In genomic region chr22:41683052-41683451, GRCh38 we compare ENCODE assay signal across 8 cellular contexts. TPM values are rescaled to one million over a fixed set of nuclear protein-coding genes. Genes with fewer than 3 reads are reported as not detected.
A peak's percentile ranks its signal among the peaks of the same experiment; 100 is the strongest.
DNase-seq lines count a peak whose midpoint lies in the region; ATAC-seq and TF ChIP-seq lines count a peak whose summit lies in the region.

No MANE protein-coding gene starts in this region.

- H3K9ac ChIP-seq in mucosa of rectum (ENCODE audit: low read depth in 1 of 2, low read length in 2 of 2) = peak overlapping the region in 1 of 2 donors; percentile 85

- DNase-seq in heart right ventricle = no peak
- no peak for DNase-seq in left ventricle myocardium superior
- no peak for DNase-seq in brain microvascular endothelial cell

- no peak for ATAC-seq in heart right ventricle
- ATAC-seq in left ventricle myocardium superior = no peak
- no peak for ATAC-seq in HG02970 (IDR thresholded peaks at IDR 0.05; ENCODE audit: low FRiP score, unreplicated experiment)
- no peak for ATAC-seq in GM19023 (IDR thresholded peaks at IDR 0.05; ENCODE audit: unreplicated experiment)
- no peak for ATAC-seq in GM18873 (IDR thresholded peaks at IDR 0.05; ENCODE audit: low FRiP score, unreplicated experiment)
- no peak for ATAC-seq in HG02840 (IDR thresholded peaks at IDR 0.05; ENCODE audit: low FRiP score, unreplicated experiment)

- H3K4me3 ChIP-seq in heart right ventricle (peak overlapping the region in 8 of 10 donors; percentile 37 to 74 (median 68)), brain microvascular endothelial cell (ENCODE audit: low read depth, low read length) (no peak overlapping the region), mucosa of rectum (ENCODE audit: low read length in 2 of 2) (peak overlapping the region; percentile 90 to 92)

- in situ Hi-C loops in brain microvascular endothelial cell (cut with HindIII; ENCODE audit: low pct_ligation_motif_present, low sequenced_read_pairs) = no loop called here

- H3K9me3 ChIP-seq in heart right ventricle = no peaks in the 10 kb centered on the region
- no peaks in the 10 kb centered on the region for H3K9me3 ChIP-seq in mucosa of rectum (ENCODE audit: control insufficient read depth in 2 of 2, low read length in 2 of 2)

- peak overlapping the region in 9 of 10 donors; percentile 73 to 94 (median 87) for H3K27ac ChIP-seq in heart right ventricle
- peak overlapping the region; percentile 87 for H3K27ac ChIP-seq in brain microvascular endothelial cell
- H3K27ac ChIP-seq in mucosa of rectum (ENCODE audit: low read depth in 2 of 2, low read length in 2 of 2) = peak overlapping the region in 1 of 2 donors; percentile 86

- peaks cover 5 to 30% (median 16%) of the 10 kb centered on the region in 9 donors for H3K4me1 ChIP-seq in heart right ventricle
- peaks cover 8 to 11% of the 10 kb centered on the region in 2 donors for H3K4me1 ChIP-seq in mucosa of rectum (ENCODE audit: control insufficient read depth in 2 of 2, insufficient read depth in 2 of 2, low read length in 2 of 2)

- peaks cover 0 to 34% (median 22%) of the 10 kb centered on the region in 9 donors for H3K36me3 ChIP-seq in heart right ventricle
- H3K36me3 ChIP-seq in brain microvascular endothelial cell (replicated peaks) = peaks cover 24% of the 10 kb centered on the region
- H3K36me3 ChIP-seq in mucosa of rectum (ENCODE audit: control insufficient read depth in 2 of 2, insufficient read depth in 2 of 2, low read length in 2 of 2) = peaks cover 10 to 18% of the 10 kb centered on the region in 2 donors

- WGBS in heart right ventricle, 2 donors = 90 to 92% methylated on average over 9 of the region's 9 CpGs

- no peak for TF ChIP-seq CTCF in heart right ventricle (IDR thresholded peaks at IDR 0.05)
- no peak for TF ChIP-seq CTCF in brain microvascular endothelial cell (IDR thresholded peaks at IDR 0.05; ENCODE audit: low read depth, low read length, missing control alignments)

- H3K27me3 ChIP-seq in heart right ventricle (no peaks in the 10 kb centered on the region), brain microvascular endothelial cell (replicated peaks) (no peaks in the 10 kb centered on the region), mucosa of rectum (ENCODE audit: control insufficient read depth in 2 of 2, insufficient read depth in 2 of 2, low read length in 2 of 2) (no peaks in the 10 kb centered on the region)

- intact Hi-C loops in heart right ventricle (cut with DNase I) = no loop called here
- intact Hi-C loops in left ventricle myocardium superior (cut with micrococcal nuclease) = no loop called here

RNA-seq across cellular contexts. Expression of gene SNU13, which starts 5.6 kb away (rescaled TPM):
- total RNA-seq in heart right ventricle (100 to 1,000 TPM; 183 to 274 (median 195) TPM), left ventricle myocardium superior (229 TPM)
- 100 to 1,000 TPM; 203 to 323 TPM for polyA plus RNA-seq in heart right ventricle

RNA-seq across cellular contexts. Expression of gene MEI1, which starts 16.3 kb away (rescaled TPM):
- total RNA-seq in heart right ventricle = 1 to 10 TPM in 3 of 10 donors, under 1 TPM in 4, not detected in 3; 0.37 to 1.9 (median 0.71) TPM
- 1 to 10 TPM in 1 of 2 donors, under 1 TPM in 1; 0.52 to 1.3 TPM for polyA plus RNA-seq in heart right ventricle
- 0.57 TPM for total RNA-seq in left ventricle myocardium superior
